ENCODE assay signal across 16 cellular contexts in the genomic region with DNA sequence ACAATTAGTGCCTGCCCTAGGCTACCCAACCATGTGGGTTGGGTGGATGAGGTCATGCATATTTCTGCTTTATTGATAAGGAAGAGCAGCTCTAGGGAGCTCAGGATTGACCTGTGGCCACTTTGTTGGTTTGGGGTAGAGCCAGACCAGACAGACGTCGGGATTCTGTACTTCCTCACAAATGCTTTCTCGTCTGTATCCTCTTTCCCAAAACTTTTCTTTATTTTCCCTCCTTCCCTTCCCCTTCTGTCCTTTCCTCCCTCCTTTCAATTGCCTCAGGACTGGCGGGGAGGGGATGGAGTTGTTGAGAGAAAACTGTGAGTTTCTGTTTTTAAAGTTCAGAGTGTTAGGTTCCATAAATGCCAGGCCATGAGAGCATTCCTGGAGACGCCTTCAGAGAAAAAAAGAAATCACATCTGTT.
DNase-seq lines count a peak whose midpoint lies in the region; ATAC-seq and TF ChIP-seq lines count a peak whose summit lies in the region.
"Had no signal": no experiment of that assay in that cellular context is flagged by ENCODE, and none has a peak within 500 bp of the region (broad histone marks: within the 10 kb centered on the region; RNA-seq: fewer than 3 reads in every experiment).

No MANE protein-coding gene starts in this region.

- H3K27ac ChIP-seq in WERI-Rb-1: peak overlapping the region; percentile 75
- H3K27ac ChIP-seq in trophoblast cell (ENCODE audit: low read depth, low read length): peak overlapping the region; percentile 98
- H3K27ac ChIP-seq: BLaER1 treated with 17β-estradiol and CSF1 and Interleukin-3, amounts not matched to agents 10 nM and 100 nM; parathyroid adenoma had no signal

- no peaks in the 10 kb centered on the region for H3K9me3 ChIP-seq in WERI-Rb-1 (ENCODE audit: severe bottlenecking)
- H3K9me3 ChIP-seq in trophoblast cell (ENCODE audit: insufficient read depth, low read depth, low read length): no peaks in the 10 kb centered on the region
- H3K9me3 ChIP-seq: BLaER1 treated with 17β-estradiol and CSF1 and Interleukin-3, amounts not matched to agents 10 nM and 100 nM; colonic mucosa; mucosa of descending colon had no signal

- H2AFZ ChIP-seq in trophoblast cell (ENCODE audit: insufficient read depth, low read length, poor library complexity): no peak overlapping the region
- H2AFZ ChIP-seq: parathyroid adenoma had no signal

- peak overlapping the region; percentile 100 for H2BK120ac ChIP-seq in trophoblast cell (ENCODE audit: insufficient read depth, low read length, poor library complexity)

- ATAC-seq in GM18870 (IDR thresholded peaks at IDR 0.05; ENCODE audit: unreplicated experiment): no peak
- no peak for ATAC-seq in HG03175 (IDR thresholded peaks at IDR 0.05; ENCODE audit: unreplicated experiment)
- ATAC-seq in HG02623 (IDR thresholded peaks at IDR 0.05; ENCODE audit: unreplicated experiment): no peak
- ATAC-seq: mucosa of descending colon had no signal

- peaks cover 90% of the 10 kb centered on the region for H3K36me3 ChIP-seq in WERI-Rb-1
- H3K36me3 ChIP-seq in trophoblast cell (ENCODE audit: control insufficient read depth in 1 of 2, insufficient read depth in 2 of 2, low read length in 2 of 2): peaks cover 7% of the 10 kb centered on the region in 2 experiments
- H3K36me3 ChIP-seq: colonic mucosa had no signal

- peak; percentile 33 for DNase-seq in ELF-1 (ENCODE audit: low read depth, low spot score)
- no peak for DNase-seq in WERI-Rb-1
- peak; percentile 63 for DNase-seq in fibroblast of gingiva (ENCODE audit: low read depth)
- DNase-seq in trophoblast cell: peak; percentile 74 to 90
- no peak for DNase-seq in SW 1271 (lab: John Stamatoyannopoulos, UW)
- DNase-seq: activated CD8-positive, alpha-beta memory T cell treated with anti-CD3 and anti-CD28 coated beads for 24 hours; activated naive CD4-positive, alpha-beta T cell treated with Interleukin-2 at 50 U/mL for 16 hours; colonic mucosa; DND-41; mucosa of descending colon; MV-4-11 had no signal

- H3K4me3 ChIP-seq in WERI-Rb-1 (ENCODE audit: low read depth, low read length) (no peak overlapping the region), trophoblast cell (ENCODE audit: low read depth, low read length) (no peak overlapping the region)
- H3K4me3 ChIP-seq: BLaER1 treated with 17β-estradiol and CSF1 and Interleukin-3, amounts not matched to agents 10 nM and 100 nM; colonic mucosa; mucosa of descending colon had no signal

- H3K79me1 ChIP-seq in trophoblast cell (ENCODE audit: low read length): peaks cover 58% of the 10 kb centered on the region

- no peak for TF ChIP-seq CTCF in WERI-Rb-1 (IDR thresholded peaks at IDR 0.05; ENCODE audit: low read depth, low read length)

- H2AK5ac ChIP-seq in trophoblast cell (ENCODE audit: low read length): no peak overlapping the region

- no peak overlapping the region for H3K14ac ChIP-seq in trophoblast cell (ENCODE audit: low read length)

- no peak overlapping the region for H3K23ac ChIP-seq in trophoblast cell (ENCODE audit: low read length)

- H3K4me1 ChIP-seq in trophoblast cell (ENCODE audit: control insufficient read depth in 1 of 2, insufficient read depth in 2 of 2, low read length in 2 of 2): peaks cover 60 to 73% of the 10 kb centered on the region in 2 experiments
- H3K4me1 ChIP-seq: colonic mucosa, parathyroid adenoma had no signal

- H4K12ac ChIP-seq in trophoblast cell (ENCODE audit: low read depth, low read length): no peak overlapping the region

- H3K18ac ChIP-seq in trophoblast cell (ENCODE audit: low read length): no peak overlapping the region

- no peaks in the 10 kb centered on the region for H3K27me3 ChIP-seq in WERI-Rb-1 (ENCODE audit: insufficient read depth, low read depth, severe bottlenecking)
- H3K27me3 ChIP-seq in trophoblast cell (ENCODE audit: insufficient read depth, low read length): no peaks in the 10 kb centered on the region
- H3K27me3 ChIP-seq: BLaER1 treated with 17β-estradiol and CSF1 and Interleukin-3, amounts not matched to agents 10 nM and 100 nM; colonic mucosa had no signal

- H2BK5ac ChIP-seq in trophoblast cell (ENCODE audit: low read depth, low read length, poor library complexity): peak overlapping the region; percentile 99

- H4K8ac ChIP-seq in trophoblast cell (ENCODE audit: low read depth, low read length): no peak overlapping the region

- no peak overlapping the region for H3K4ac ChIP-seq in trophoblast cell (ENCODE audit: low read depth, low read length)

- H4K91ac ChIP-seq in trophoblast cell (ENCODE audit: low read depth, low read length): no peak overlapping the region

- H3K9ac ChIP-seq in trophoblast cell (ENCODE audit: low read length): no peak overlapping the region
- H3K9ac ChIP-seq: BLaER1 treated with 17β-estradiol and CSF1 and Interleukin-3, amounts not matched to agents 10 nM and 100 nM; parathyroid adenoma had no signal

- peak overlapping the region; percentile 34 for H3K4me2 ChIP-seq in trophoblast cell (ENCODE audit: low read length)
- H3K4me2 ChIP-seq: BLaER1 treated with 17β-estradiol and CSF1 and Interleukin-3, amounts not matched to agents 10 nM and 100 nM had no signal

- no peak overlapping the region for H2BK12ac ChIP-seq in trophoblast cell (ENCODE audit: low read length)

- 100% methylated on average over 1 of the region's 5 CpGs for WGBS in trophoblast cell (ENCODE audit: extremely low coverage, insufficient coverage, insufficient read length)

- peaks cover 18% of the 10 kb centered on the region for H3K79me2 ChIP-seq in trophoblast cell (ENCODE audit: control insufficient read depth, insufficient read depth, low read length, poor library complexity)
- H3K79me2 ChIP-seq: parathyroid adenoma had no signal

Comparison
In these comparisons a context has a peak if more than half of its experiments do, and no peak if none do; other contexts are left out.
1. DNase-seq: peak in ELF-1 (single experiment), fibroblast of gingiva (single experiment) and trophoblast cell (2 of 2); none in WERI-Rb-1 (single experiment) and SW 1271 (0 of 2).